Comparison of ENCODE assay signal across 23 cellular contexts in genomic region chr1:108504447-108504846, GRCh38. TPM values are rescaled to one million over a fixed set of nuclear protein-coding genes. Genes with fewer than 3 reads are reported as not detected.
DNase-seq lines count a peak whose midpoint lies in the region; ATAC-seq and TF ChIP-seq lines count a peak whose summit lies in the region.
"Had no signal": no experiment of that assay in that cellular context is flagged by ENCODE, and none has a peak within 500 bp of the region (broad histone marks: within the 10 kb centered on the region; RNA-seq: fewer than 3 reads in every experiment).

No MANE protein-coding gene starts in this region.

- H3K9me3 Mint-ChIP-seq in activated CD8-positive, alpha-beta T cell treated with anti-CD3 and anti-CD28 coated beads for 36 hours = no peaks in the 10 kb centered on the region
- H3K9me3 Mint-ChIP-seq: endodermal cell had no signal

- H3K9me3 ChIP-seq in BLaER1 treated with 17β-estradiol and CSF1 and Interleukin-3, amounts not matched to agents 10 nM and 100 nM (replicated peaks in 1 of 11) = no peaks in the 10 kb centered on the region
- H3K9me3 ChIP-seq: neutrophil, right atrium auricular region, SJSA1 had no signal

- H3K36me3 ChIP-seq in BLaER1 treated with 17β-estradiol and CSF1 and Interleukin-3, amounts not matched to agents 10 nM and 100 nM = no peaks in the 10 kb centered on the region
- H3K36me3 ChIP-seq: neutrophil, right atrium auricular region, SJSA1 had no signal

- CTCF ChIA-PET in activated CD8-positive, alpha-beta T cell treated with anti-CD3 and anti-CD28 coated beads for 36 hours (lab: Charles Lee) = interaction anchor here (0.7 to 2.4 kb wide), 3 partner anchors 57 to 203 kb away, joined by 3 to 22 read pairs (median 11); partner anchors contain the start of gene EEIG2

- H3K27ac Mint-ChIP-seq in activated CD8-positive, alpha-beta T cell treated with anti-CD3 and anti-CD28 coated beads for 36 hours = no peak overlapping the region
- H3K27ac Mint-ChIP-seq: CD4-positive, CD25-positive, alpha-beta regulatory T cell; endodermal cell; mesothelial cell of epicardium had no signal

- POLR2A ChIA-PET in activated CD8-positive, alpha-beta T cell treated with anti-CD3 and anti-CD28 coated beads for 36 hours (lab: Charles Lee) = interaction anchor here (1.0 to 1.3 kb wide), 3 partner anchors 60 to 187 kb away, joined by 3 to 6 read pairs (median 3); partner anchors contain the start of gene PRPF38B

- H3K4me1 Mint-ChIP-seq in activated CD8-positive, alpha-beta T cell treated with anti-CD3 and anti-CD28 coated beads for 36 hours (ENCODE audit: low read depth) = no peaks in the 10 kb centered on the region
- H3K4me1 Mint-ChIP-seq: CD4-positive, CD25-positive, alpha-beta regulatory T cell had no signal

- peak overlapping the region in 10 of 11 experiments; percentile 28 to 80 (median 65); a peak in 18 of 22 replicates for H3K4me2 ChIP-seq in BLaER1 treated with 17β-estradiol and CSF1 and Interleukin-3, amounts not matched to agents 10 nM and 100 nM

- H4K20me1 ChIP-seq in BLaER1 treated with 17β-estradiol and CSF1 and Interleukin-3, amounts not matched to agents 10 nM and 100 nM = no peaks in the 10 kb centered on the region

- ATAC-seq in GM18868 (IDR thresholded peaks at IDR 0.05; ENCODE audit: unreplicated experiment) (peak; percentile 84), HG02870 (IDR thresholded peaks at IDR 0.05; ENCODE audit: unreplicated experiment) (peak; percentile 97)
- ATAC-seq in activated CD8-positive, alpha-beta T cell treated with anti-CD3 and anti-CD28 coated beads for 36 hours = peak; percentile 85
- ATAC-seq: left cardiac atrium had no signal

- H3K4me3 Mint-ChIP-seq in activated CD8-positive, alpha-beta T cell treated with anti-CD3 and anti-CD28 coated beads for 36 hours = no peak overlapping the region
- H3K4me3 Mint-ChIP-seq: CD4-positive, CD25-positive, alpha-beta regulatory T cell; endodermal cell; mesothelial cell of epicardium had no signal

- peaks cover 26% of the 10 kb centered on the region for H3K27me3 Mint-ChIP-seq in activated CD8-positive, alpha-beta T cell treated with anti-CD3 and anti-CD28 coated beads for 36 hours

- no peak overlapping the region for H3K4me3 ChIP-seq in BLaER1 treated with 17β-estradiol and CSF1 and Interleukin-3, amounts not matched to agents 10 nM and 100 nM
- H3K4me3 ChIP-seq: right atrium auricular region, SJSA1 had no signal

- peak; percentile 16 for DNase-seq in activated CD8-positive, alpha-beta T cell treated with anti-CD3 and anti-CD28 coated beads for 36 hours
- no peak for DNase-seq in COR-L47 (lab: John Stamatoyannopoulos, UW)
- DNase-seq in NCI-H748 (lab: John Stamatoyannopoulos, UW; ENCODE audit: unreplicated experiment) = no peak
- no peak for DNase-seq in kidney tubule cell (ENCODE audit: low spot score)
- no peak for DNase-seq in NCI-H2029 (lab: John Stamatoyannopoulos, UW)
- DNase-seq: ACHN; activated CD4-positive, alpha-beta T cell treated with anti-CD3 and anti-CD28 coated beads for 4 hours; central memory CD4-positive, alpha-beta T cell; endodermal cell; hippocampal formation; left cardiac atrium; NCI-H187 treated with DMSO at 0.1 percent for 48 hours; NCI-H446 treated with DMSO at 0.1 percent for 48 hours; T1000 had no signal

- H3K9ac ChIP-seq in BLaER1 treated with 17β-estradiol and CSF1 and Interleukin-3, amounts not matched to agents 10 nM and 100 nM = no peak overlapping the region

- no peak for TF ChIP-seq CTCF in activated CD8-positive, alpha-beta T cell treated with anti-CD3 and anti-CD28 coated beads for 36 hours (IDR thresholded peaks at IDR 0.05)

- H3K36me3 Mint-ChIP-seq in activated CD8-positive, alpha-beta T cell treated with anti-CD3 and anti-CD28 coated beads for 36 hours (ENCODE audit: low read depth) = no peaks in the 10 kb centered on the region
- H3K36me3 Mint-ChIP-seq: CD4-positive, CD25-positive, alpha-beta regulatory T cell; mesothelial cell of epicardium had no signal

- no peak overlapping the region for H3K27ac ChIP-seq in BLaER1 treated with 17β-estradiol and CSF1 and Interleukin-3, amounts not matched to agents 10 nM and 100 nM
- H3K27ac ChIP-seq: right atrium auricular region, SJSA1 had no signal

- peaks cover 0 to 23% (median 0%) of the 10 kb centered on the region in 11 experiments; a peak in 2 of 22 replicates for H3K27me3 ChIP-seq in BLaER1 treated with 17β-estradiol and CSF1 and Interleukin-3, amounts not matched to agents 10 nM and 100 nM
- H3K27me3 ChIP-seq: right atrium auricular region, SJSA1 had no signal

- intact Hi-C loops in activated CD8-positive, alpha-beta T cell treated with anti-CD3 and anti-CD28 coated beads for 36 hours (cut with micrococcal nuclease) = loop anchor here (1.0 kb wide), 1 partner anchor 54 kb away; no protein-coding TSS in a partner anchor

- peaks cover 13 to 22% (median 19%) of the 10 kb centered on the region in 10 experiments for H3K4me1 ChIP-seq in BLaER1 treated with 17β-estradiol and CSF1 and Interleukin-3, amounts not matched to agents 10 nM and 100 nM
- H3K4me1 ChIP-seq: right atrium auricular region had no signal

RNA-seq across cellular contexts. Expression of gene NBPF6, which starts 54.3 kb away (rescaled TPM):
- not detected for total RNA-seq in activated CD8-positive, alpha-beta T cell treated with anti-CD3 and anti-CD28 coated beads for 36 hours
- total RNA-seq: CD4-positive, CD25-positive, alpha-beta regulatory T cell; endodermal cell; left cardiac atrium; M059J; mesothelial cell of epicardium; right atrium auricular region; SJSA1 had no signal

RNA-seq across cellular contexts. Expression of gene EEIG2, which starts 55.5 kb away (rescaled TPM):
- 10 to 100 TPM; 10.4 to 12.6 TPM for total RNA-seq in activated CD8-positive, alpha-beta T cell treated with anti-CD3 and anti-CD28 coated beads for 36 hours
